10 cellular contexts compared by ENCODE assay signal in genomic region chr12:64010069-64010686, GRCh38.
DNase-seq lines count a peak whose midpoint lies in the region; ATAC-seq, FAIRE-seq and TF ChIP-seq lines count a peak whose summit lies in the region.
"Had no signal": no experiment of that assay in that cellular context is flagged by ENCODE, and none has a peak within 500 bp of the region (broad histone marks: within the 10 kb centered on the region; RNA-seq: fewer than 3 reads in every experiment).

No MANE protein-coding gene starts in this region.

- no peaks in the 10 kb centered on the region for H3K36me3 Mint-ChIP-seq in activated T-helper 1 cell treated with anti-CD3 and anti-CD28 coated beads, Interleukin-12 subunit alpha, Interleukin-12 subunit beta, Interleukin-2, Interleukin-4 antibody, amounts not matched to agents 30 ng/mL and 10 ng/mL and 1 ng/mL, durations not matched to agents 14 hours and 24 hours and 36 hours (ENCODE audit: low read depth)

- no peak overlapping the region for H2BK5ac ChIP-seq in neuronal stem cell (ENCODE audit: low read length)

- peaks cover 10% of the 10 kb centered on the region for H3K36me3 ChIP-seq in OCI-LY3 (replicated peaks; ENCODE audit: low read depth, low read length)
- no peaks in the 10 kb centered on the region; a peak in 1 of 5 replicates for H3K36me3 ChIP-seq in HepG2 (replicated peaks in 1 of 2; ENCODE audit: control insufficient read depth in 1 of 2, insufficient read depth in 2 of 2, low read length in 2 of 2)
- H3K36me3 ChIP-seq in neuronal stem cell (replicated peaks in 1 of 2; ENCODE audit: control insufficient read depth in 2 of 2, insufficient read depth in 2 of 2, low read length in 2 of 2): no peaks in the 10 kb centered on the region

- H3K27ac ChIP-seq in OCI-LY3 (ENCODE audit: low read length): peak overlapping the region; percentile 98
- peak overlapping the region; percentile 24 for H3K27ac ChIP-seq in HepG2 (ENCODE audit: extremely low read length, insufficient read depth, low read length)
- H3K27ac ChIP-seq in neuronal stem cell (replicated peaks; ENCODE audit: low read length): no peak overlapping the region

- H3K4me2 ChIP-seq in OCI-LY3 (ENCODE audit: low read length): peak overlapping the region; percentile 69
- H3K4me2 ChIP-seq in HepG2 (ENCODE audit: low read depth, low read length): peak overlapping the region; percentile 9; the same call in 1 of the 2 replicates
- H3K4me2 ChIP-seq in neuronal stem cell (ENCODE audit: insufficient read depth, low read length, poor library complexity, severe bottlenecking): no peak overlapping the region

- TF ChIP-seq POLR2A in HepG2 (IDR thresholded peaks at IDR 0.05; ENCODE audit: insufficient read depth in 1 of 2, low read depth in 2 of 2, low read length in 2 of 2): no peak

- H3K4me1 ChIP-seq in OCI-LY3 (ENCODE audit: low read length) (peaks cover 49% of the 10 kb centered on the region), HepG2 (ENCODE audit: insufficient read depth, low read length) (peaks cover 19% of the 10 kb centered on the region), neuronal stem cell (ENCODE audit: control insufficient read depth in 2 of 2, insufficient read depth in 1 of 2, low read depth in 1 of 2, low read length in 2 of 2) (no peaks in the 10 kb centered on the region)

- in situ Hi-C loops in HepG2 (cut with HindIII; ENCODE audit: extremely low pct_ligation_motif_present, low pct_unique_long_range_greater_than_20kb): no loop called here

- no peak overlapping the region for H2BK12ac ChIP-seq in neuronal stem cell (ENCODE audit: low read length)

- H3K9me3 Mint-ChIP-seq in activated T-helper 1 cell treated with anti-CD3 and anti-CD28 coated beads, Interleukin-12 subunit alpha, Interleukin-12 subunit beta, Interleukin-2, Interleukin-4 antibody, amounts not matched to agents 30 ng/mL and 10 ng/mL and 1 ng/mL, durations not matched to agents 14 hours and 24 hours and 36 hours: no peaks in the 10 kb centered on the region

- no peak overlapping the region for H4K8ac ChIP-seq in neuronal stem cell (ENCODE audit: low read depth, low read length)

- no peak overlapping the region for H3K14ac ChIP-seq in neuronal stem cell (ENCODE audit: low read length)

- H3K27me3 ChIP-seq in OCI-LY3 (ENCODE audit: low read depth, low read length) (no peaks in the 10 kb centered on the region), HepG2 (ENCODE audit: control insufficient read depth in 1 of 2, insufficient read depth in 2 of 2, low read length in 2 of 2) (no peaks in the 10 kb centered on the region), neuronal stem cell (ENCODE audit: control insufficient read depth in 3 of 3, insufficient read depth in 3 of 3, low read depth in 1 of 3, low read length in 3 of 3) (no peaks in the 10 kb centered on the region)

- intact Hi-C loops in HepG2 (cut with micrococcal nuclease; ENCODE audit: unreplicated experiment): loop anchor here (10.0 kb wide), 1 partner anchor 165 kb away; the partner anchor contains the start of gene SRGAP1
- intact Hi-C loops in activated T-helper 1 cell treated with anti-CD3 and anti-CD28 coated beads, Interleukin-12 subunit alpha, Interleukin-12 subunit beta, Interleukin-2, Interleukin-4 antibody, amounts not matched to agents 30 ng/mL and 10 ng/mL and 1 ng/mL, durations not matched to agents 14 hours and 24 hours and 36 hours (cut with micrococcal nuclease): no loop called here

- H4K20me1 ChIP-seq in OCI-LY3 (ENCODE audit: insufficient read depth, low read length): no peaks in the 10 kb centered on the region
- H4K20me1 ChIP-seq in HepG2 (ENCODE audit: insufficient read depth, low read length): no peaks in the 10 kb centered on the region

- TF ChIP-seq EP300 in HepG2 (IDR thresholded peaks at IDR 0.05; ENCODE audit: low read depth in 2 of 2, low read length in 2 of 2) (no peak), HepG2 (CRISPR knock-in tag; IDR thresholded peaks at IDR 0.05; ENCODE audit: borderline replicate concordance) (no peak)

- no peak overlapping the region for H3K4ac ChIP-seq in neuronal stem cell (ENCODE audit: low read length)

- H2BK120ac ChIP-seq in neuronal stem cell (ENCODE audit: low read depth, low read length): no peak overlapping the region

- DNase-seq in HepG2 (ENCODE audit: low spot score): peak; percentile 74
- no peak for DNase-seq in HuH-7 (ENCODE audit: low spot score)
- DNase-seq in neuronal stem cell (ENCODE audit: low spot score): no peak
- no peak for DNase-seq in activated T-helper 1 cell treated with anti-CD3 and anti-CD28 coated beads, Interleukin-12 subunit alpha, Interleukin-12 subunit beta, Interleukin-2, Interleukin-4 antibody, amounts not matched to agents 30 ng/mL and 10 ng/mL and 1 ng/mL, durations not matched to agents 14 hours and 24 hours and 36 hours (ENCODE audit: low spot score)
- no peak for DNase-seq in stimulated activated CD4-positive, alpha-beta T cell treated with anti-CD3 and anti-CD28 coated beads, Interleukin-4, amount 100 ng/mL, for 4 hours
- DNase-seq: left colon, NCI-H82 had no signal

- BruUV-seq in HepG2 (replicated peaks; lab: Mats Ljungman, UMichigan): no TSS peak

- POLR2A ChIA-PET in HepG2 (lab: Yijun Ruan, JAX): no interaction called here

- no peak overlapping the region for H2BK15ac ChIP-seq in neuronal stem cell (ENCODE audit: low read length)

- TF ChIP-seq RAD21 in HepG2 (CRISPR knock-in tag; IDR thresholded peaks at IDR 0.05): no peak

- no peaks in the 10 kb centered on the region for H3K4me1 Mint-ChIP-seq in activated T-helper 1 cell treated with anti-CD3 and anti-CD28 coated beads, Interleukin-12 subunit alpha, Interleukin-12 subunit beta, Interleukin-2, Interleukin-4 antibody, amounts not matched to agents 30 ng/mL and 10 ng/mL and 1 ng/mL, durations not matched to agents 14 hours and 24 hours and 36 hours (ENCODE audit: low read depth)

- no peak overlapping the region for H3K4me3 Mint-ChIP-seq in activated T-helper 1 cell treated with anti-CD3 and anti-CD28 coated beads, Interleukin-12 subunit alpha, Interleukin-12 subunit beta, Interleukin-2, Interleukin-4 antibody, amounts not matched to agents 30 ng/mL and 10 ng/mL and 1 ng/mL, durations not matched to agents 14 hours and 24 hours and 36 hours

- peaks cover 5% of the 10 kb centered on the region for H3K27me3 Mint-ChIP-seq in activated T-helper 1 cell treated with anti-CD3 and anti-CD28 coated beads, Interleukin-12 subunit alpha, Interleukin-12 subunit beta, Interleukin-2, Interleukin-4 antibody, amounts not matched to agents 30 ng/mL and 10 ng/mL and 1 ng/mL, durations not matched to agents 14 hours and 24 hours and 36 hours (ENCODE audit: insufficient read depth)

- ATAC-seq in GM18511 (IDR thresholded peaks at IDR 0.05; ENCODE audit: unreplicated experiment) (peak; percentile 92), HG02623 (IDR thresholded peaks at IDR 0.05; ENCODE audit: unreplicated experiment) (peak; percentile 83), HepG2 (peak; percentile 70)
- ATAC-seq: left colon had no signal

- H3K79me1 ChIP-seq in neuronal stem cell (ENCODE audit: low read depth, low read length): no peaks in the 10 kb centered on the region

- TF ChIP-seq CTCF in OCI-LY3 (IDR thresholded peaks at IDR 0.05; ENCODE audit: low read depth, low read length): no peak
- TF ChIP-seq CTCF in HepG2 (CRISPR knock-in tag; IDR thresholded peaks at IDR 0.05): no peak

- H2AFZ ChIP-seq in OCI-LY3 (ENCODE audit: low read depth, low read length): peak overlapping the region; percentile 55; the same call in 1 of the 2 replicates
- H2AFZ ChIP-seq in HepG2 (ENCODE audit: low read length): no peak overlapping the region
- H2AFZ ChIP-seq in neuronal stem cell (ENCODE audit: low read length): no peak overlapping the region

- H3K9ac ChIP-seq in OCI-LY3 (ENCODE audit: low read length) (peak overlapping the region; percentile 70), HepG2 (ENCODE audit: insufficient read depth, low read depth, low read length) (no peak overlapping the region), neuronal stem cell (ENCODE audit: low read depth, low read length, poor library complexity) (no peak overlapping the region)

- FAIRE-seq in HepG2 (lab: Jason Lieb, UNC): no peak

- 50% methylated on average over 4 of the region's 4 CpGs for WGBS in HepG2 (ENCODE audit: low lambda C conversion rate)
- no CpG with 5 or more reads among the region's 4 CpGs for WGBS in neuronal stem cell (ENCODE audit: extremely low coverage in 2 of 2, insufficient read length in 2 of 2, insufficient replicate concordance in 1 of 2), 2 donors

- H3K18ac ChIP-seq in neuronal stem cell (ENCODE audit: low read length): no peak overlapping the region

- H3K79me2 ChIP-seq in OCI-LY3 (ENCODE audit: low read length) (no peaks in the 10 kb centered on the region), HepG2 (ENCODE audit: insufficient read depth, low read length) (no peaks in the 10 kb centered on the region)

- H3K4me3 ChIP-seq in OCI-LY3 (ENCODE audit: low read length) (peak overlapping the region; percentile 51), HepG2 (replicated peaks in 1 of 3; ENCODE audit: insufficient read depth in 1 of 3, low read depth in 2 of 3, low read length in 3 of 3) (no peak overlapping the region), neuronal stem cell (ENCODE audit: low read length in 2 of 2) (no peak overlapping the region)

- no peak overlapping the region for H2AK5ac ChIP-seq in neuronal stem cell (ENCODE audit: low read depth, low read length)

- no peak overlapping the region for H3K27ac Mint-ChIP-seq in activated T-helper 1 cell treated with anti-CD3 and anti-CD28 coated beads, Interleukin-12 subunit alpha, Interleukin-12 subunit beta, Interleukin-2, Interleukin-4 antibody, amounts not matched to agents 30 ng/mL and 10 ng/mL and 1 ng/mL, durations not matched to agents 14 hours and 24 hours and 36 hours

- H3K9me3 ChIP-seq in OCI-LY3 (ENCODE audit: insufficient read depth, low read length): no peaks in the 10 kb centered on the region; the same call in 1 of the 2 replicates
- no peaks in the 10 kb centered on the region for H3K9me3 ChIP-seq in HepG2 (ENCODE audit: low read length)
- peaks cover 0 to 11% of the 10 kb centered on the region in 2 donors for H3K9me3 ChIP-seq in neuronal stem cell (replicated peaks in 1 of 2; ENCODE audit: control insufficient read depth in 2 of 2, insufficient read depth in 1 of 2, low read depth in 1 of 2, low read length in 2 of 2)

- CTCF ChIA-PET in HepG2 (lab: Yijun Ruan, JAX; ENCODE audit: low intra/inter-chr PET ratio, low total read pairs): no interaction called here

- H4K91ac ChIP-seq in neuronal stem cell (ENCODE audit: low read depth, low read length, poor library complexity): no peak overlapping the region

- H3K23ac ChIP-seq in neuronal stem cell (ENCODE audit: low read depth, low read length, poor library complexity): no peak overlapping the region

TF ChIP-seq in HepG2, 621 proteins besides CTCF, POLR2A, EP300 and RAD21 (continues in another document):
- TF ChIP-seq MAFF (IDR thresholded peaks at IDR 0.05; ENCODE audit: low read depth, low read length) (peak; percentile 34; the same call in 1 of the 2 replicates), SMARCE1 (IDR thresholded peaks at IDR 0.05; ENCODE audit: borderline replicate concordance) (no peak), NFE2 (CRISPR knock-in tag; IDR thresholded peaks at IDR 0.05) (0 out of 2 replicates have a peak, but pooled peaks have one; percentile 41), TMF1 (CRISPR knock-in tag; IDR thresholded peaks at IDR 0.05; ENCODE audit: low read depth) (no peak), MAFK (conservative IDR thresholded peaks at IDR 0.05 in 1 of 2, IDR thresholded peaks at IDR 0.05 in 1 of 2; ENCODE audit: low read length in 2 of 2) (0 out of 4 replicates have a peak, but pooled peaks of 1 of the 2 experiments have one; percentile 30)
